In genomic region chr13:109786457-109787134, GRCh38 we compare ENCODE assay signal across 8 cellular contexts. TPM values are rescaled to one million over a fixed set of nuclear protein-coding genes. Genes with fewer than 3 reads are reported as not detected.
DNase-seq lines count a peak whose midpoint lies in the region; ATAC-seq lines count a peak whose summit lies in the region.

TSS of gene IRS2 (minus strand) at chr13:109786583. CDS start at chr13:109786053, 530 bp downstream.

- H3K36me3 ChIP-seq in GM23248 (ENCODE audit: low read depth) (no peaks in the 10 kb centered on the region), KOPT-K1 (ENCODE audit: insufficient read depth, low read length) (no peaks in the 10 kb centered on the region)

- no peaks in the 10 kb centered on the region for H3K9me2 ChIP-seq in GM23248 (ENCODE audit: insufficient read depth)

- in situ Hi-C loops in GM23248 (cut with MboI): no loop called here

- DNase-seq in DMS79 treated with DMSO at 0.1 percent for 48 hours (lab: John Stamatoyannopoulos, UW): peak; percentile 99
- peak; percentile 98 for DNase-seq in GM23248
- peak; percentile 93 for DNase-seq in RPMI8226
- peak; percentile 90 for DNase-seq in activated T-helper 9 cell treated with anti-CD3 and anti-CD28 coated beads, Interleukin-2, amount 50 U/mL, for 16 hours (ENCODE audit: low read depth)
- DNase-seq in fibroblast of peridontal ligament (ENCODE audit: extremely low read depth): peak; percentile 87
- DNase-seq in natural killer cell treated with Interleukin-12 subunit alpha and Interleukin-12 subunit beta and Interleukin-15 and Interleukin-18, amount 100 ng/mL, for 72 hours (ENCODE audit: low spot score): peak; percentile 93
- DNase-seq in stimulated activated naive CD4-positive, alpha-beta T cell (lab: John Stamatoyannopoulos, UW): peak; percentile 90 to 95 (median 94)

- H3K27ac Mint-ChIP-seq in natural killer cell treated with Interleukin-12 subunit alpha and Interleukin-12 subunit beta and Interleukin-15 and Interleukin-18, amount 100 ng/mL, for 72 hours: no peak within 1 kb of the TSS

- H3K9ac ChIP-seq in GM23248: peak within 1 kb of the TSS; percentile 75

- H3K36me3 Mint-ChIP-seq in natural killer cell treated with Interleukin-12 subunit alpha and Interleukin-12 subunit beta and Interleukin-15 and Interleukin-18, amount 100 ng/mL, for 72 hours: no peaks in the 10 kb centered on the region

- peaks cover 6 to 9% of the 10 kb centered on the region in 2 donors for H3K4me1 Mint-ChIP-seq in natural killer cell treated with Interleukin-12 subunit alpha and Interleukin-12 subunit beta and Interleukin-15 and Interleukin-18, amount 100 ng/mL, for 72 hours (ENCODE audit: low read depth in 2 of 2)

- peak within 1 kb of the TSS; percentile 72 for H3K4me3 Mint-ChIP-seq in natural killer cell treated with Interleukin-12 subunit alpha and Interleukin-12 subunit beta and Interleukin-15 and Interleukin-18, amount 100 ng/mL, for 72 hours

- peaks cover 16% of the 10 kb centered on the region for H3F3A ChIP-seq in GM23248 (ENCODE audit: insufficient read depth)

- no peaks in the 10 kb centered on the region for H3K9me3 Mint-ChIP-seq in natural killer cell treated with Interleukin-12 subunit alpha and Interleukin-12 subunit beta and Interleukin-15 and Interleukin-18, amount 100 ng/mL, for 72 hours

- H2AFZ ChIP-seq in GM23248: peak within 1 kb of the TSS; percentile 84

- H3K27me3 ChIP-seq in GM23248 (replicated peaks; ENCODE audit: insufficient read depth): no peaks in the 10 kb centered on the region

- peaks cover 22% of the 10 kb centered on the region for H3K4me1 ChIP-seq in GM23248 (ENCODE audit: insufficient read depth)

- peak; percentile 95 to 96 for ATAC-seq in natural killer cell treated with Interleukin-12 subunit alpha and Interleukin-12 subunit beta and Interleukin-15 and Interleukin-18, amount 100 ng/mL, for 72 hours

- no peaks in the 10 kb centered on the region for H4K20me1 ChIP-seq in GM23248 (ENCODE audit: insufficient read depth)

- H3K4me2 ChIP-seq in GM23248 (ENCODE audit: unreplicated experiment): peak within 1 kb of the TSS; percentile 82

- H3K27ac ChIP-seq in GM23248 (peak within 1 kb of the TSS; percentile 39; the same call in 1 of the 2 replicates), KOPT-K1 (ENCODE audit: low read depth, low read length, poor library complexity, severe bottlenecking) (peak within 1 kb of the TSS; percentile 95)

- H3K9me3 ChIP-seq in GM23248 (ENCODE audit: low read depth) (no peaks in the 10 kb centered on the region), KOPT-K1 (ENCODE audit: insufficient read depth, low read length, poor library complexity, severe bottlenecking) (no peaks in the 10 kb centered on the region)

- peak within 1 kb of the TSS; percentile 83 for H3K4me3 ChIP-seq in GM23248

- H3K79me2 ChIP-seq in GM23248 (ENCODE audit: insufficient read depth): peaks cover 27% of the 10 kb centered on the region

- peaks cover 16 to 21% of the 10 kb centered on the region in 2 donors for H3K27me3 Mint-ChIP-seq in natural killer cell treated with Interleukin-12 subunit alpha and Interleukin-12 subunit beta and Interleukin-15 and Interleukin-18, amount 100 ng/mL, for 72 hours

- WGBS in GM23248 (ENCODE audit: low coverage in 1 of 2, low lambda C conversion rate in 2 of 2, missing lambda C conversion rate in 2 of 2), 2 experiments: 0 to 2% methylated on average over 24 to 87 of the region's 98 CpGs

RNA-seq across cellular contexts. Expression of gene IRS2, which starts in this region (rescaled TPM):
- 7.3 and 7.7 TPM in 2 replicates for total RNA-seq in GM23248 (2014; rRNA removed; shearing (Covaris generic))
- 3.1 and 3.4 TPM in 2 replicates for polyA plus RNA-seq in GM23248 (2016; fragmentation: Nextera tagmentation; extraction: Ambion mirVana)
- total RNA-seq in natural killer cell treated with Interleukin-12 subunit alpha and Interleukin-12 subunit beta and Interleukin-15 and Interleukin-18, amount 100 ng/mL, for 72 hours: 1 to 10 TPM in 1 of 2 donors, under 1 TPM in 1; 0.95 to 1.1 TPM

Comparison
In these comparisons a context has a peak if more than half of its experiments do, and no peak if none do; other contexts are left out.
1. Peak in every context shown above with its lines: DNase-seq, ATAC-seq, H3K4me3 ChIP-seq and H3K27ac ChIP-seq.